Comparison of ENCODE assay signal across 14 cellular contexts in the genomic region with DNA sequence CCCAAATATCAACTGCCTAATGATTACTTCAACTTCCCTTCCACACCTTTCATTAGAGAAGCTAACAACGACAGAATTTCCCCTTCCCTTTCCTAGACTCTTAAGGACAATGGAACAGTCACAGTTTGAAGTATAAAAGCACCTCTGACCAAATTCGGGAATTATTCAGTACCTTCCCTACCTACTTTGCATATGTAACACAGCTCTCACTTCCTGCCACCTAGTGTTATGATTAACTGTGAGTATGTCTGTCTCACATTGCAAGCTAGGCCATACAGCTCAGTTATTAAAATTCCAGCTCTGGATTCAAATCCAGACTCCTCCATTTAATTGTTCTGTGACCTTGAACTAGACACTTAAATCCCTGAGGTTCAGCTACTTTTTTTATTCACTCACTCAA. TPM values are rescaled to one million over a fixed set of nuclear protein-coding genes. Genes with fewer than 3 reads are reported as not detected.
A peak's percentile ranks its signal among the peaks of the same experiment; 100 is the strongest.
DNase-seq lines count a peak whose midpoint lies in the region; ATAC-seq and TF ChIP-seq lines count a peak whose summit lies in the region.
"Had no signal": no experiment of that assay in that cellular context is flagged by ENCODE, and none has a peak within 500 bp of the region (broad histone marks: within the 10 kb centered on the region; RNA-seq: fewer than 3 reads in every experiment).

No MANE protein-coding gene starts in this region.

- H3K4me1 ChIP-seq in mesendoderm (ENCODE audit: control insufficient read depth, low read depth, low read length) (no peaks in the 10 kb centered on the region), endodermal cell (ENCODE audit: control insufficient read depth, insufficient read depth, low read length) (no peaks in the 10 kb centered on the region)
- H3K4me1 ChIP-seq: tibial nerve had no signal

- H3K27me3 Mint-ChIP-seq in endodermal cell (ENCODE audit: insufficient read depth): peaks cover 2% of the 10 kb centered on the region

- H3K4ac ChIP-seq in mesendoderm (ENCODE audit: low read depth, low read length): no peak overlapping the region

- peaks cover 4% of the 10 kb centered on the region for H3K4me1 Mint-ChIP-seq in endodermal cell
- H3K4me1 Mint-ChIP-seq: neural crest cell had no signal

- H3K18ac ChIP-seq in mesendoderm (ENCODE audit: low read length): no peak overlapping the region

- peak; percentile 14 for DNase-seq in mesendoderm
- no peak for DNase-seq in CD1c-positive myeloid dendritic cell (ENCODE audit: extremely low spot score)
- DNase-seq in NK-92 treated with Interleukin-12 subunit alpha and Interleukin-12 subunit beta, amount 100 ng/mL, for 24 hours (lab: John Stamatoyannopoulos, UW): no peak
- DNase-seq in endodermal cell: no peak
- no peak for DNase-seq in cerebellum (ENCODE audit: low spot score)
- DNase-seq: effector CD4-positive, alpha-beta T cell; NCI-H1092; NCI-H446; SHP77 had no signal

- no peak overlapping the region for H4K5ac ChIP-seq in mesendoderm (ENCODE audit: low read length)

- H3K9me3 ChIP-seq in endodermal cell (ENCODE audit: control insufficient read depth, low read length): peaks cover 13% of the 10 kb centered on the region

- H3K36me3 Mint-ChIP-seq in endodermal cell (ENCODE audit: low read depth): peaks cover 3% of the 10 kb centered on the region

- no peak overlapping the region for H4K8ac ChIP-seq in mesendoderm (ENCODE audit: low read depth, low read length)

- no peak overlapping the region for H2BK15ac ChIP-seq in mesendoderm (replicated peaks; ENCODE audit: low read depth)

- no peaks in the 10 kb centered on the region for H3K79me1 ChIP-seq in mesendoderm (ENCODE audit: low read length)

- H3K27ac Mint-ChIP-seq in endodermal cell: no peak overlapping the region

- ATAC-seq in GM19395 (IDR thresholded peaks at IDR 0.05; ENCODE audit: unreplicated experiment) (peak; percentile 77), HG02759 (IDR thresholded peaks at IDR 0.05; ENCODE audit: unreplicated experiment) (peak; percentile 85), HG03520 (IDR thresholded peaks at IDR 0.05; ENCODE audit: unreplicated experiment) (peak; percentile 51)

- H3K4me2 ChIP-seq in mesendoderm (ENCODE audit: low read length): no peak overlapping the region

- H3K4me3 ChIP-seq in mesendoderm (ENCODE audit: low read length) (no peak overlapping the region), endodermal cell (ENCODE audit: low read length) (no peak overlapping the region)
- H3K4me3 ChIP-seq: tibial nerve had no signal

- H3K9me3 Mint-ChIP-seq in endodermal cell: peaks cover 14% of the 10 kb centered on the region

- H3K9ac ChIP-seq in mesendoderm (ENCODE audit: low read length) (no peak overlapping the region), endodermal cell (ENCODE audit: extremely low read depth, low read length, poor library complexity, severe bottlenecking) (no peak overlapping the region)

- H3K56ac ChIP-seq in mesendoderm (ENCODE audit: low read length): no peak overlapping the region

- H3K23ac ChIP-seq in mesendoderm (ENCODE audit: low read length): no peak overlapping the region

- no CpG with 5 or more reads among the region's 2 CpGs for WGBS in mesendoderm (ENCODE audit: extremely low coverage, insufficient coverage, low lambda C conversion rate)
- 64 to 73% methylated on average over 2 of the region's 2 CpGs for WGBS in endodermal cell (ENCODE audit: insufficient coverage in 1 of 2, insufficient read length in 1 of 2), 2 experiments

- no peak overlapping the region for H2BK5ac ChIP-seq in mesendoderm (ENCODE audit: low read length)

- no peak overlapping the region for H2AK5ac ChIP-seq in mesendoderm (ENCODE audit: low read length)

- no peaks in the 10 kb centered on the region for H3K27me3 ChIP-seq in mesendoderm (ENCODE audit: insufficient read depth, low read length, poor library complexity)
- no peaks in the 10 kb centered on the region for H3K27me3 ChIP-seq in endodermal cell (ENCODE audit: control insufficient read depth, insufficient read depth, low read length, poor library complexity, severe bottlenecking)
- H3K27me3 ChIP-seq: tibial nerve had no signal

- no peaks in the 10 kb centered on the region for H3K79me2 ChIP-seq in mesendoderm (ENCODE audit: control insufficient read depth, insufficient read depth, low read length)

- H3K4me3 Mint-ChIP-seq in endodermal cell: no peak overlapping the region
- H3K4me3 Mint-ChIP-seq: neural crest cell had no signal

- TF ChIP-seq CTCF in endodermal cell (conservative IDR thresholded peaks at IDR 0.05): no peak

- H2BK120ac ChIP-seq in mesendoderm (ENCODE audit: low read depth, low read length): no peak overlapping the region

- H3K27ac ChIP-seq in mesendoderm (ENCODE audit: low read depth, low read length): no peak overlapping the region
- H3K27ac ChIP-seq in endodermal cell (ENCODE audit: low read depth, low read length): no peak overlapping the region
- H3K27ac ChIP-seq: tibial nerve had no signal

- no peaks in the 10 kb centered on the region for H3K36me3 ChIP-seq in mesendoderm (ENCODE audit: control insufficient read depth, insufficient read depth, low read length)
- H3K36me3 ChIP-seq in endodermal cell (ENCODE audit: control insufficient read depth, insufficient read depth, low read length): no peaks in the 10 kb centered on the region
- H3K36me3 ChIP-seq: tibial nerve had no signal

RNA-seq across cellular contexts. Expression of a gene that starts 44.8 kb away (rescaled TPM):
- polyA plus RNA-seq in mesendoderm (2013, experiment 1 of 2): 0.08 TPM
- 0.15 TPM for polyA plus RNA-seq in mesendoderm (2013, experiment 2 of 2)
- under 1 TPM; 0.07 to 0.11 TPM for total RNA-seq in endodermal cell
- 0.21 TPM for polyA plus RNA-seq in endodermal cell (2013, experiment 1 of 2)
- polyA plus RNA-seq in endodermal cell (2013, experiment 2 of 2): not detected
- not detected for total RNA-seq in cerebellum
- total RNA-seq: neural crest cell had no signal

RNA-seq across cellular contexts. Expression of a gene that starts 48.7 kb away (rescaled TPM):
- 0.14 TPM for polyA plus RNA-seq in mesendoderm (2013, experiment 1 of 2)
- polyA plus RNA-seq in mesendoderm (2013, experiment 2 of 2): 0.15 TPM
- total RNA-seq in endodermal cell: 1 to 10 TPM; 2.8 to 3.8 TPM
- polyA plus RNA-seq in endodermal cell (2013, experiment 1 of 2): 1.5 TPM
- 1.4 TPM for polyA plus RNA-seq in endodermal cell (2013, experiment 2 of 2)
- total RNA-seq in cerebellum: 6.3 TPM
